9 cellular contexts compared by ENCODE assay signal in the genomic region with DNA sequence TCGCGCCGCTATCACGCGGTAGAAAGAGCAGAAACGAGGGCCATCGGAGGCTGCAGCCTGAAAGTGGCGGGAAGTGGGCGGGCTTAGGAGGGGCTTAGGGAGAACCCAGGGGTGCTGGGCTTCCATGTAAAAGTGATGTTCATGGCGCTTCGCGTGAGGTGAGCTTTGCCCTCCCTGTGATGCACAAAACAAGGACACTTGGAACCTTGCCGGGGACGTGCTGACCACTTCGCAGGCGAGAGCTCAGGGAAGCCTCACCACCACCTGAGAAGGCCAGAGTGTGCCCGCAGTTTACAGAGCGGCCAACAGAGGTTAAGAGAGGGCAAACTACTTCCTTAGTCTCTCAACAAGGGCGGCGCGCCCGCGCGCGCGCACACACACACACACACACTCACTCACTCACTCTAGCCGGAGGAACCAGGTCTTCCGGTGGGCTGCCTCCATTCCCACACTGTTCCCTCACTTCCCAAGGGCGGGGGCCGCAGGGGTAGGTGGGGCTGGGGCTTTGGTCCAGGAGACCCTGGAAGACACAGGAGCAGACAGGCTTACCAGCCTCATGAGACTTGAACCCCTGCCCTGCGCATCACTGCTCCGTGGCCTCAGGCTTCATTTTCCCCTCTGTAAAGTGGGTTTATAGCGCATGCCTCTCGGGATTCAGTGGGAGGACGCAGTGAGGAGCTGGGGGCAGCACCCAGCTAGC. TPM values are rescaled to one million over a fixed set of nuclear protein-coding genes. Genes with fewer than 3 reads are reported as not detected.
DNase-seq lines count a peak whose midpoint lies in the region; ATAC-seq lines count a peak whose summit lies in the region.
"Had no signal": no experiment of that assay in that cellular context is flagged by ENCODE, and none has a peak within 500 bp of the region (broad histone marks: within the 10 kb centered on the region; RNA-seq: fewer than 3 reads in every experiment).

No MANE protein-coding gene starts in this region.

- H3K36me3 ChIP-seq in iPS-15b (ENCODE audit: control insufficient read depth, insufficient read depth, low read length) = no peaks in the 10 kb centered on the region

- DNase-seq in stimulated activated CD4-positive, alpha-beta T cell treated with anti-CD3 and anti-CD28 coated beads, Interleukin-1b, Interleukin-23, amount 100 ng/mL, for 48 hours = peak; percentile 25
- no peak for DNase-seq in stimulated activated CD4-positive, alpha-beta T cell treated with anti-CD3 and anti-CD28 coated beads, Interleukin-12 subunit alpha, Interleukin-12 subunit beta, amount 100 ng/mL, for 4 hours
- peak; percentile 39 for DNase-seq in activated T-cell treated with anti-CD3 and anti-CD28 coated beads for 48 hours (ENCODE audit: low read depth)
- DNase-seq in ureter (ENCODE audit: low spot score) = peak; percentile 62
- DNase-seq in NCI-H2227 (lab: John Stamatoyannopoulos, UW; ENCODE audit: unreplicated experiment) = no peak

- peaks cover 7% of the 10 kb centered on the region for H3K4me1 ChIP-seq in iPS-15b (ENCODE audit: control insufficient read depth, insufficient read depth, low read length)

- H3K4me3 ChIP-seq in iPS-15b (ENCODE audit: low read depth, low read length) = peak overlapping the region; percentile 35

- peaks cover 11% of the 10 kb centered on the region for H3K27me3 ChIP-seq in iPS-15b (ENCODE audit: control insufficient read depth, insufficient read depth, low read length)

- H3K9me3 ChIP-seq in iPS-15b (ENCODE audit: control insufficient read depth, insufficient read depth, low read length) = no peaks in the 10 kb centered on the region

- ATAC-seq in HG02938 (IDR thresholded peaks at IDR 0.05; ENCODE audit: unreplicated experiment) (no peak), GM21447 (IDR thresholded peaks at IDR 0.05; ENCODE audit: unreplicated experiment) (no peak)

- H3K9ac ChIP-seq in iPS-15b (ENCODE audit: low read depth, low read length) = peak overlapping the region; percentile 24
- H3K9ac ChIP-seq: KMS-11 had no signal

RNA-seq across cellular contexts. Expression of gene GAPDHS, which starts 0.7 kb away (rescaled TPM):
- not detected for total RNA-seq in ureter

RNA-seq across cellular contexts. Expression of gene SBSN, which starts 5.9 kb away (rescaled TPM):
- total RNA-seq in ureter = not detected

RNA-seq across cellular contexts. Expression of gene TMEM147, which starts 11.5 kb away (rescaled TPM):
- total RNA-seq in ureter = 113 TPM

RNA-seq across cellular contexts. Expression of gene DMKN, which starts 20.5 kb away (rescaled TPM):
- total RNA-seq in ureter = 131 TPM

RNA-seq across cellular contexts. Expression of gene ATP4A, which starts 29.5 kb away (rescaled TPM):
- total RNA-seq in ureter = not detected

Comparison
In these comparisons a context has a peak if more than half of its experiments do, and no peak if none do; other contexts are left out.
1. DNase-seq: peak in stimulated activated CD4-positive, alpha-beta T cell treated with anti-CD3 and anti-CD28 coated beads, Interleukin-1b, Interleukin-23, amount 100 ng/mL, for 48 hours (single experiment), activated T-cell treated with anti-CD3 and anti-CD28 coated beads for 48 hours (single experiment) and ureter (single experiment); none in stimulated activated CD4-positive, alpha-beta T cell treated with anti-CD3 and anti-CD28 coated beads, Interleukin-12 subunit alpha, Interleukin-12 subunit beta, amount 100 ng/mL, for 4 hours (single experiment) and NCI-H2227 (single experiment).